Comparison of ENCODE assay signal across 8 cellular contexts in the genomic region with DNA sequence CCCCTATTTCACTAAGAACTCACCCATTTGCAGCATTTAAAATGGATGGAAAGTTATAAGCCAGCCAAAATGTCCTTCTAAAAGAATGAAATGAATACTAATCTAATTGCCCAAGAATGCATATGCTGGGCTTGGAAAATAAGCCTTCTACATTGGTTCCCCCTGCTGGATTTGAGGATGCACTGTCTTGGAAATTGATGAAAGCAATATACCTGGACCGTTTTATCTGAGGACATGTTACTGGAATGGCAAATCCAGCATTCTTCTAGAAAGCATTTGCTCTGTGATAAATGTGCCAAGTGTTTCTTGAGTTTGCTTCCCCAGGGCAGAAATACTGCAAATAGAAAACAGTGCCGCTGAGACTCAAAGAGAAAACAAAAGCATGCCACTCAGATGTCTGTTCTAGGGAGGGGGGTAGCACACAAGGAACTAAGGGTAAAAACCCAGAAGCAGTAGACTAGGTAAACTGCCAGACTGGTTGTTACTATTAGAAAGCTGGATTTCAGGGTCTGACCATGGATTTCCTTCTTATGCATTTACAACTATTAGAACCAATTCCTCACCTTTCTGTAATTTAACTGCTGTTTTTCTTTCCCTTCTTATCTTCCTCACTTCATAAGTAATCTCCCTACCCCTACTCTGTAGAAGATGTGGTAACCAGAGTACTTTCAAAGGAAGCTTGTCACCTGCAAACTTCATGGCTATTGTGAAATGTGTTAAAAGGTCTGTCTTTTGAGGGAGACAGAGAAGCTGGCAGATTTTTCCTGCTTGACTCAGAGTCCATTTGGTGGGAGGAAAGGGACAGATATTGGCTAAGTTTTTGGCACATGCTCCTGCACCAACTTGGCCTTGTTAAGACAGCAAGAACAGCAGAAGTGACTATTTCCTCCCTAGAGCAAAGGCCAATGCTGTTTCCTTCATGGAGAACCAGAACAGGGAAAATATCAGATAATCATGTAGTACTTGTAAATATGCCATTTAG.
DNase-seq lines count a peak whose midpoint lies in the region; ATAC-seq and TF ChIP-seq lines count a peak whose summit lies in the region.

No MANE protein-coding gene starts in this region.

- in situ Hi-C loops in astrocyte of the spinal cord (cut with HindIII; ENCODE audit: low sequenced_read_pairs) = no loop called here

- H3K27ac ChIP-seq in right lobe of liver = no peak overlapping the region

- intact Hi-C loops in right lobe of liver (cut with DNase I) (no loop called here), posterior vena cava (cut with DNase I) (no loop called here)

- no peak for TF ChIP-seq POLR2A in right lobe of liver (IDR thresholded peaks at IDR 0.05)

- peak; percentile 62 for TF ChIP-seq CTCF in astrocyte of the spinal cord (IDR thresholded peaks at IDR 0.05; ENCODE audit: low read depth, low read length)
- peak; percentile 42 to 58 (median 48) for TF ChIP-seq CTCF in right lobe of liver (IDR thresholded peaks at IDR 0.05)

- H3K4me3 ChIP-seq in astrocyte of the spinal cord (ENCODE audit: low read depth, low read length) (no peak overlapping the region), right lobe of liver (no peak overlapping the region), MG63 (no peak overlapping the region)

- H3K27me3 ChIP-seq in right lobe of liver (no peaks in the 10 kb centered on the region), MG63 (no peaks in the 10 kb centered on the region)

- H3K36me3 ChIP-seq in right lobe of liver (no peaks in the 10 kb centered on the region), MG63 (no peaks in the 10 kb centered on the region)

- WGBS in right lobe of liver (ENCODE audit: insufficient coverage, low coverage, low lambda C conversion rate, missing lambda C conversion rate) = 10% methylated on average over 2 of the region's 2 CpGs

- H3K9me3 ChIP-seq in right lobe of liver (no peaks in the 10 kb centered on the region), MG63 (no peaks in the 10 kb centered on the region)

- DNase-seq in ELR (ENCODE audit: low read depth) (peak; percentile 10), NCI-H1105 treated with DMSO at 0.1 percent for 48 hours (lab: John Stamatoyannopoulos, UW) (peak; percentile 53), astrocyte of the spinal cord (ENCODE audit: low read depth, low spot score) (peak; percentile 47), right lobe of liver (no peak), MG63 (no peak), posterior vena cava (ENCODE audit: low spot score) (no peak)
- no peak for DNase-seq in activated CD4-positive, CD25-positive, alpha-beta regulatory T cell treated with anti-CD3 and anti-CD28 coated beads, Interleukin-2, amount 50 U/mL, for 72 hours

- peaks cover 0 to 5% (median 0%) of the 10 kb centered on the region in 4 donors for H3K4me1 ChIP-seq in right lobe of liver

- peak; percentile 60 to 78 (median 68) for ATAC-seq in right lobe of liver
- no peak for ATAC-seq in GM19351 (IDR thresholded peaks at IDR 0.05; ENCODE audit: unreplicated experiment)

Comparison
In these comparisons a context has a peak if more than half of its experiments do, and no peak if none do; other contexts are left out.
1. DNase-seq: peak in ELR (single experiment), NCI-H1105 treated with DMSO at 0.1 percent for 48 hours (single experiment) and astrocyte of the spinal cord (single experiment); none in right lobe of liver (0 of 3), MG63 (single experiment), activated CD4-positive, CD25-positive, alpha-beta regulatory T cell treated with anti-CD3 and anti-CD28 coated beads, Interleukin-2, amount 50 U/mL, for 72 hours (single experiment) and posterior vena cava (single experiment).